ENCODE assay signal across 19 cellular contexts in the genomic region with DNA sequence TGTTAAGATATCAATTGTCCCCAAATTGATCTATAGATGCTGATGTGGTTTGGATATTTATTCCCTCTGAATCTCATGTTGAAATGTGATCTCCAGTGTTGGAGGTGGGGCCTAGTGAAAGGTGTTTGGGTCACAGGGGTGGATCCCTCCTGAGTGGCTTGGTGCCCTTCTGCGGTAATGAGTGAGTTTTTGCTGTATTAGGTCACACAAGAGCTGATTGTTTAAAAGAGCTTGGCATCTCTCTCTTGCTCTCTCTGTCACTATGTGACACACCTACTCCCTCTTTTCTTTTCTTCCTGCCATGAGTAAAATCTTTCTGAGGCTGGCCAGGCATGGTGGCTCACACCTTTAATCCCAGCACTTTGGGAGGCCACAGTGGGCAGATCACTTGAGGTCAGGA.
DNase-seq lines count a peak whose midpoint lies in the region; ATAC-seq and TF ChIP-seq lines count a peak whose summit lies in the region.
"Had no signal": no experiment of that assay in that cellular context is flagged by ENCODE, and none has a peak within 500 bp of the region (broad histone marks: within the 10 kb centered on the region; RNA-seq: fewer than 3 reads in every experiment).

No MANE protein-coding gene starts in this region.

- peak; percentile 25 for ATAC-seq in foreskin keratinocyte
- no peak for ATAC-seq in HG02884 (IDR thresholded peaks at IDR 0.05; ENCODE audit: unreplicated experiment)
- ATAC-seq: T-cell had no signal

- H3K27ac Mint-ChIP-seq in Calu3 (ENCODE audit: unreplicated experiment): no peak overlapping the region
- H3K27ac Mint-ChIP-seq: T-cell had no signal

- H3K4me3 Mint-ChIP-seq in Calu3 (ENCODE audit: low read depth, unreplicated experiment): no peak overlapping the region
- H3K4me3 Mint-ChIP-seq: T-cell had no signal

- intact Hi-C loops in Calu3 (cut with micrococcal nuclease; ENCODE audit: unreplicated experiment): no loop called here

- no peak overlapping the region for H3K27ac ChIP-seq in foreskin keratinocyte

- no peaks in the 10 kb centered on the region for H3K4me1 ChIP-seq in foreskin keratinocyte

- DNase-seq in Calu3 (peak; percentile 20), H4 (ENCODE audit: low spot score) (peak; percentile 41), RKO (ENCODE audit: low spot score) (peak; percentile 8), foreskin keratinocyte (peak; percentile 8 to 24), AG08395 (ENCODE audit: low spot score) (no peak), SK-N-DZ (ENCODE audit: low spot score) (no peak)
- DNase-seq: C1 segment of cervical spinal cord; DMS79; H7; NCI-H1092 treated with DMSO at 0.1 percent for 48 hours; NCI-H146; NCI-H2081 treated with DMSO at 0.1 percent for 48 hours; NCI-H510A; NCI-H748 treated with DMSO at 0.1 percent for 48 hours; NK-92 treated with Interleukin-12 subunit alpha and Interleukin-12 subunit beta, amount 100 ng/mL, for 24 hours; SHP77; SK-N-SH; T-cell had no signal

- CTCF ChIA-PET in Calu3 (lab: Charles Lee): no interaction called here

- no peaks in the 10 kb centered on the region for H3K4me1 Mint-ChIP-seq in Calu3 (ENCODE audit: low read depth, unreplicated experiment)
- H3K4me1 Mint-ChIP-seq: T-cell had no signal

- H3K27me3 Mint-ChIP-seq in Calu3 (ENCODE audit: unreplicated experiment): no peaks in the 10 kb centered on the region
- H3K27me3 Mint-ChIP-seq: T-cell had no signal

- no peaks in the 10 kb centered on the region for H3K36me3 Mint-ChIP-seq in Calu3 (ENCODE audit: insufficient read depth, unreplicated experiment)

- H3K27me3 ChIP-seq in foreskin keratinocyte: no peaks in the 10 kb centered on the region

- no peak for TF ChIP-seq CTCF in Calu3 (IDR thresholded peaks at IDR 0.05; ENCODE audit: unreplicated experiment)
- TF ChIP-seq CTCF in foreskin keratinocyte (conservative IDR thresholded peaks at IDR 0.05): no peak

- BruUV-seq in Calu3 (replicated peaks; lab: Mats Ljungman, UMichigan): no TSS peak

- peaks cover 8% of the 10 kb centered on the region for H3K9me3 Mint-ChIP-seq in Calu3 (ENCODE audit: low read depth, unreplicated experiment)

Comparison
In these comparisons a context has a peak if more than half of its experiments do, and no peak if none do; other contexts are left out.
1. DNase-seq: peak in Calu3 (single experiment), H4 (single experiment), RKO (single experiment) and foreskin keratinocyte (2 of 2); none in AG08395 (single experiment) and SK-N-DZ (single experiment).